In the genomic region with DNA sequence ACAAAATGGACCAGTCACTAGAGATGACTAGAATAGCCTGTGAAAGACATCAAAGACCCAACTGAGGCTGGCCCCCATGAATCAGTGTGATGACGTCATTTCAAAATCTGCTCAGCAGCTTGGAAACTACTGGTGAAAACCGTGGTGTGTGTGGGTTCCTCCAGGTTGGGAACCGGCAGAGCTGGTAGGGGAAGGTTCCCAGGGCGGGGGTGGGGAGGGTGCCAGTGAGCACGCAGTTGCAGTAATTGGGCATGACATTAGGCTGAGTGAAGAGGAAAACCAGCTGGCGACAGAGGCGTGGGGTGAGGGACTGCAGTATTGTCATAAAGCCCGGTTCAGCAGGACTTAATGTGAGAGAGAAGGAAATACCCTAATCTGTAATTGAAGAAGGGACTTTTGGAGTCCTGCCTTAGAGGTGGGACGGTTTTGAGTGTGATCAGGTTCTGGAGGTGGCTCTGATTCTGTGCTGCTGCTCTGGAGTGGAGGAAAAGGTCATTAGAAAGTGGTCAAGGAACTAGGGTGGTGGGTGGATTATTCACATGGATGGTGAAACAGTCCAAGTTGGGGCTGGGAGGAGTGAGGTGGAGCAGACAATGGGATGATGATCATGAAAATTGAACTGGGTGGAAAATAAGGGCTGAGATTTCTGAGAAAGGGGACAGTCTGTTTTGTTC, we compare ENCODE assay signal across 1 cellular context.
TF ChIP-seq lines count a peak whose summit lies in the region.

No MANE protein-coding gene starts in this region.

TF ChIP-seq in GM12878, 131 proteins besides CTCF, POLR2A, EP300 and RAD21 (continued from another document):
- TF ChIP-seq, protein P1, sequence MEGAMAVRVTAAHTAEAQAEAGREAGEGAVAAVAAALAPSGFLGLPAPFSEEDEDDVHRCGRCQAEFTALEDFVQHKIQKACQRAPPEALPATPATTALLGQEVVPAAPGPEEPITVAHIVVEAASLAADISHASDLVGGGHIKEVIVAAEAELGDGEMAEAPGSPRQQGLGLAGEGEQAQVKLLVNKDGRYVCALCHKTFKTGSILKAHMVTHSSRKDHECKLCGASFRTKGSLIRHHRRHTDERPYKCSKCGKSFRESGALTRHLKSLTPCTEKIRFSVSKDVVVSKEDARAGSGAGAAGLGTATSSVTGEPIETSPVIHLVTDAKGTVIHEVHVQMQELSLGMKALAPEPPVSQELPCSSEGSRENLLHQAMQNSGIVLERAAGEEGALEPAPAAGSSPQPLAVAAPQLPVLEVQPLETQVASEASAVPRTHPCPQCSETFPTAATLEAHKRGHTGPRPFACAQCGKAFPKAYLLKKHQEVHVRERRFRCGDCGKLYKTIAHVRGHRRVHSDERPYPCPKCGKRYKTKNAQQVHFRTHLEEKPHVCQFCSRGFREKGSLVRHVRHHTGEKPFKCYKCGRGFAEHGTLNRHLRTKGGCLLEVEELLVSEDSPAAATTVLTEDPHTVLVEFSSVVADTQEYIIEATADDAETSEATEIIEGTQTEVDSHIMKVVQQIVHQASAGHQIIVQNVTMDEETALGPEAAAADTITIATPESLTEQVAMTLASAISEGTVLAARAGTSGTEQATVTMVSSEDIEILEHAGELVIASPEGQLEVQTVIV (IDR thresholded peaks at IDR 0.05; ENCODE audit: borderline replicate concordance, partially characterized antibody): no peak
- TF ChIP-seq RELA (IDR thresholded peaks at IDR 0.05; ENCODE audit: borderline replicate concordance, partially characterized antibody) (peak; percentile 67), ATF7 (IDR thresholded peaks at IDR 0.05; ENCODE audit: low read depth) (peak; percentile 100), DPF2 (IDR thresholded peaks at IDR 0.05) (peak; percentile 93; the same call in 1 of the 2 replicates), BCL11A (IDR thresholded peaks at IDR 0.05; ENCODE audit: low read depth, low read length) (peak; percentile 72), BMI1 (IDR thresholded peaks at IDR 0.05; ENCODE audit: borderline replicate concordance) (0 out of 2 replicates have a peak, but pooled peaks have one; percentile 30), TCF12 (IDR thresholded peaks at IDR 0.05; ENCODE audit: low read depth, low read length) (peak; percentile 96), SIX5 (IDR thresholded peaks at IDR 0.05; ENCODE audit: low read depth, low read length, severe bottlenecking) (no peak), MTA2 (IDR thresholded peaks at IDR 0.05; ENCODE audit: low read depth) (peak; percentile 74), HDAC6 (IDR thresholded peaks at IDR 0.05; ENCODE audit: unreplicated experiment) (no peak), FOXM1 (IDR thresholded peaks at IDR 0.05; ENCODE audit: low read depth, low read length) (peak; percentile 19; the same call in 1 of the 2 replicates), TAF1 (IDR thresholded peaks at IDR 0.05; ENCODE audit: borderline replicate concordance, low read depth, low read length) (no peak), BHLHE40 (IDR thresholded peaks at IDR 0.05; ENCODE audit: borderline replicate concordance in 1 of 2, low read depth in 2 of 2, low read length in 1 of 2) (peak in 1 of 2 experiments; percentile 27; a peak in 1 of 4 replicates), BCLAF1 (IDR thresholded peaks at IDR 0.05) (no peak), HDGF (IDR thresholded peaks at IDR 0.05) (peak; percentile 47; the same call in 1 of the 2 replicates), EED (IDR thresholded peaks at IDR 0.05; ENCODE audit: low read depth) (peak; percentile 74), CREB1 (IDR thresholded peaks at IDR 0.05; ENCODE audit: low read depth) (peak; percentile 75; the same call in 1 of the 2 replicates), MEF2A (IDR thresholded peaks at IDR 0.05; ENCODE audit: insufficient read depth, low read depth, low read length) (no peak)
- TF ChIP-seq, protein P2, sequence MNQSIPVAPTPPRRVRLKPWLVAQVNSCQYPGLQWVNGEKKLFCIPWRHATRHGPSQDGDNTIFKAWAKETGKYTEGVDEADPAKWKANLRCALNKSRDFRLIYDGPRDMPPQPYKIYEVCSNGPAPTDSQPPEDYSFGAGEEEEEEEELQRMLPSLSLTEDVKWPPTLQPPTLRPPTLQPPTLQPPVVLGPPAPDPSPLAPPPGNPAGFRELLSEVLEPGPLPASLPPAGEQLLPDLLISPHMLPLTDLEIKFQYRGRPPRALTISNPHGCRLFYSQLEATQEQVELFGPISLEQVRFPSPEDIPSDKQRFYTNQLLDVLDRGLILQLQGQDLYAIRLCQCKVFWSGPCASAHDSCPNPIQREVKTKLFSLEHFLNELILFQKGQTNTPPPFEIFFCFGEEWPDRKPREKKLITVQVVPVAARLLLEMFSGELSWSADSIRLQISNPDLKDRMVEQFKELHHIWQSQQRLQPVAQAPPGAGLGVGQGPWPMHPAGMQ (IDR thresholded peaks at IDR 0.05; ENCODE audit: borderline replicate concordance): no peak
- TF ChIP-seq, protein P3, sequence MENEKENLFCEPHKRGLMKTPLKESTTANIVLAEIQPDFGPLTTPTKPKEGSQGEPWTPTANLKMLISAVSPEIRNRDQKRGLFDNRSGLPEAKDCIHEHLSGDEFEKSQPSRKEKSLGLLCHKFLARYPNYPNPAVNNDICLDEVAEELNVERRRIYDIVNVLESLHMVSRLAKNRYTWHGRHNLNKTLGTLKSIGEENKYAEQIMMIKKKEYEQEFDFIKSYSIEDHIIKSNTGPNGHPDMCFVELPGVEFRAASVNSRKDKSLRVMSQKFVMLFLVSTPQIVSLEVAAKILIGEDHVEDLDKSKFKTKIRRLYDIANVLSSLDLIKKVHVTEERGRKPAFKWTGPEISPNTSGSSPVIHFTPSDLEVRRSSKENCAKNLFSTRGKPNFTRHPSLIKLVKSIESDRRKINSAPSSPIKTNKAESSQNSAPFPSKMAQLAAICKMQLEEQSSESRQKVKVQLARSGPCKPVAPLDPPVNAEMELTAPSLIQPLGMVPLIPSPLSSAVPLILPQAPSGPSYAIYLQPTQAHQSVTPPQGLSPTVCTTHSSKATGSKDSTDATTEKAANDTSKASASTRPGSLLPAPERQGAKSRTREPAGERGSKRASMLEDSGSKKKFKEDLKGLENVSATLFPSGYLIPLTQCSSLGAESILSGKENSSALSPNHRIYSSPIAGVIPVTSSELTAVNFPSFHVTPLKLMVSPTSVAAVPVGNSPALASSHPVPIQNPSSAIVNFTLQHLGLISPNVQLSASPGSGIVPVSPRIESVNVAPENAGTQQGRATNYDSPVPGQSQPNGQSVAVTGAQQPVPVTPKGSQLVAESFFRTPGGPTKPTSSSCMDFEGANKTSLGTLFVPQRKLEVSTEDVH (IDR thresholded peaks at IDR 0.05; ENCODE audit: low read depth, partially characterized antibody): no peak
- TF ChIP-seq, protein P4, sequence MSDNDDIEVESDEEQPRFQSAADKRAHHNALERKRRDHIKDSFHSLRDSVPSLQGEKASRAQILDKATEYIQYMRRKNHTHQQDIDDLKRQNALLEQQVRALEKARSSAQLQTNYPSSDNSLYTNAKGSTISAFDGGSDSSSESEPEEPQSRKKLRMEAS (IDR thresholded peaks at IDR 0.05; ENCODE audit: low read depth, low read length): no peak
TF ChIP-seq in GM12878: peak in this region for 39.
